In the genomic region with DNA sequence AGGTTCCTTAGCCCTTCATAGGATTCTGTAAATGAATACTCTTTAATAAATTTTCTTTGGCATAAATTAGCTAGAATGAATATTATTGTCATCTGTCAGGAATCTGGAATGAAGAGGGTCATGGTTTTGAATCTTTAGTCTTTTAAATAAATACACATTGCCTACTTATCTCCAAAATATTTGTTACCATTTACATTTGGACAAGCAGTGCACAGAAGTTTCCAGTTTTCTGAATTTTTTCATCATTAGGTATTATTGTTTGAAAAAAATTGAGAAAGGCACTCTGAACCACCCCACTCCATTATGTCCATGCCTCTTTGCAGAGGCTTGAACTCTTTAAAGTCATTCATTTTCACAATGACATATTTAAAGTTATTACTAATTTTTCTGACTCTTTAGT, we compare ENCODE assay signal across 20 cellular contexts.
DNase-seq lines count a peak whose midpoint lies in the region; ATAC-seq and TF ChIP-seq lines count a peak whose summit lies in the region.
"Had no signal": no experiment of that assay in that cellular context is flagged by ENCODE, and none has a peak within 500 bp of the region (broad histone marks: within the 10 kb centered on the region; RNA-seq: fewer than 3 reads in every experiment).

No MANE protein-coding gene starts in this region.

- intact Hi-C loops in IMR-90 (cut with micrococcal nuclease), result loop anchor here (5.0 kb wide), 1 partner anchor 129 kb away; no protein-coding TSS in a partner anchor

- dilution Hi-C loops in IMR-90 (cut with HindIII; ENCODE audit: low sequenced_read_pairs, unreplicated experiment), result no loop called here

- H3K79me1 ChIP-seq in IMR-90 (ENCODE audit: low read depth in 1 of 2, low read length in 2 of 2), result no peaks in the 10 kb centered on the region

- H3K56ac ChIP-seq in IMR-90 (ENCODE audit: extremely low read depth, insufficient read depth, low read length), result no peak overlapping the region; the same call in 1 of the 2 replicates

- H3K14ac ChIP-seq in IMR-90 (replicated peaks; ENCODE audit: low read depth, low read length), result no peak overlapping the region

- H4K8ac ChIP-seq in IMR-90 (ENCODE audit: low read depth in 2 of 2, low read length in 2 of 2), result peak overlapping the region; percentile 89 to 95; a peak in 3 of 4 replicates

- ATAC-seq in IMR-90 (ENCODE audit: low read depth), result peak; percentile 81
- ATAC-seq in GM18511 (IDR thresholded peaks at IDR 0.05; ENCODE audit: unreplicated experiment), result no peak
- ATAC-seq in GM18858 (IDR thresholded peaks at IDR 0.05; ENCODE audit: unreplicated experiment), result no peak
- ATAC-seq: GM12878, HCT116 had no signal

- peak overlapping the region; percentile 97 for H2BK5ac ChIP-seq in IMR-90 (ENCODE audit: low read depth, low read length, poor library complexity, severe bottlenecking)

- H2BK120ac ChIP-seq in IMR-90 (ENCODE audit: low read depth, low read length), result peak overlapping the region; percentile 88

- no peaks in the 10 kb centered on the region for H3K36me3 ChIP-seq in IMR-90 (ENCODE audit: control insufficient read depth, insufficient read depth, low read length)

- H4K91ac ChIP-seq in IMR-90 (ENCODE audit: insufficient read depth, low read depth, low read length), result peak overlapping the region; percentile 92

- peaks cover 7% of the 10 kb centered on the region; the same call in 1 of the 2 replicates for H3K9me1 ChIP-seq in IMR-90 (ENCODE audit: insufficient read depth, low read length)

- POLR2A ChIA-PET in IMR-90 (lab: Charles Lee; ENCODE audit: unreplicated experiment), result no interaction called here

- H3K9ac ChIP-seq in IMR-90 (ENCODE audit: low read depth, low read length), result peak overlapping the region; percentile 83; the same call in 1 of the 2 replicates
- H3K9ac ChIP-seq: GM23248 had no signal

- peak overlapping the region; percentile 25; the same call in 1 of the 2 replicates for H3K4me2 ChIP-seq in IMR-90 (ENCODE audit: low read depth, low read length)

- CTCF ChIA-PET in IMR-90 (lab: Yijun Ruan, JAX), result interaction anchor here (0.8 kb wide), 1 partner anchor 77 kb away, joined by 3 read pairs; no protein-coding TSS in a partner anchor

- no peak for TF ChIP-seq RAD21 in IMR-90 (IDR thresholded peaks at IDR 0.05; ENCODE audit: low read length)

- peaks cover 7% of the 10 kb centered on the region for H3K4me1 ChIP-seq in IMR-90 (ENCODE audit: control insufficient read depth, insufficient read depth, low read length)

- H3K27me3 ChIP-seq in IMR-90 (ENCODE audit: control insufficient read depth, insufficient read depth, low read length), result no peaks in the 10 kb centered on the region

- peak overlapping the region; percentile 83 for H2BK20ac ChIP-seq in IMR-90 (ENCODE audit: low read depth, low read length)

- H3K18ac ChIP-seq in IMR-90 (ENCODE audit: low read depth, low read length), result peak overlapping the region; percentile 94

- H3K23ac ChIP-seq in IMR-90 (ENCODE audit: low read depth, low read length), result peak overlapping the region; percentile 66; the same call in 1 of the 2 replicates

- H2AK5ac ChIP-seq in IMR-90 (ENCODE audit: low read depth, low read length), result peak overlapping the region; percentile 59; the same call in 1 of the 2 replicates

- peak overlapping the region; percentile 88 for H3K4ac ChIP-seq in IMR-90 (ENCODE audit: low read depth, low read length)

- no peaks in the 10 kb centered on the region for H4K20me1 ChIP-seq in IMR-90 (ENCODE audit: insufficient read depth, low read length)

- peak overlapping the region; percentile 95; the same call in 2 of the 3 replicates for H2BK15ac ChIP-seq in IMR-90 (ENCODE audit: low read depth, low read length)

- no peaks in the 10 kb centered on the region for H3K9me3 ChIP-seq in IMR-90 (ENCODE audit: control insufficient read depth, insufficient read depth, low read length)

- TF ChIP-seq CTCF in IMR-90 (conservative IDR thresholded peaks at IDR 0.05; ENCODE audit: low read depth, low read length), result no peak

- no peak overlapping the region for H3K4me3 ChIP-seq in IMR-90 (ENCODE audit: insufficient read depth, low read depth, low read length)
- H3K4me3 ChIP-seq: GM12878, GM23248 had no signal

- in situ Hi-C loops in IMR-90 (cut with MboI; ENCODE audit: low sequenced_read_pairs), result no loop called here

- H4K5ac ChIP-seq in IMR-90 (ENCODE audit: low read depth, low read length), result peak overlapping the region; percentile 90

- H3K27ac ChIP-seq in IMR-90 (ENCODE audit: insufficient read depth, low read length), result peak overlapping the region; percentile 100
- H3K27ac ChIP-seq: 22Rv1, GM23248 had no signal

- TF ChIP-seq POLR2A in IMR-90 (IDR thresholded peaks at IDR 0.05; ENCODE audit: low read depth, low read length), result no peak

- H2AK9ac ChIP-seq in IMR-90 (replicated peaks; ENCODE audit: low read depth, low read length, poor library complexity), result no peak overlapping the region

- H2AFZ ChIP-seq in IMR-90 (replicated peaks; ENCODE audit: low read length, poor library complexity), result no peak overlapping the region
- H2AFZ ChIP-seq: GM23248 had no signal

- no TSS peak for BruUV-seq in IMR-90 (replicated peaks; lab: Mats Ljungman, UMichigan)

- DNase-seq in AG08396 (ENCODE audit: low spot score), result peak; percentile 23
- DNase-seq in EL, result peak; percentile 48
- DNase-seq in IMR-90, result peak; percentile 61
- DNase-seq in fibroblast of peridontal ligament (ENCODE audit: extremely low read depth), result peak; percentile 47
- DNase-seq in activated CD4-positive, alpha-beta T cell treated with anti-CD3 and anti-CD28 coated beads, Interleukin-2, amount 50 U/mL, for 48 hours, result no peak
- no peak for DNase-seq in LoVo (ENCODE audit: low spot score)
- DNase-seq: C1 segment of cervical spinal cord; Calu3; CD4-positive, alpha-beta memory T cell; COR-L47; DMS53; DMS79 treated with DMSO at 0.1 percent for 48 hours; GDM1; GM23248; H7 had no signal

TF ChIP-seq in IMR-90, 13 proteins besides CTCF, POLR2A, EP300 and RAD21:
- TF ChIP-seq, protein P1, sequence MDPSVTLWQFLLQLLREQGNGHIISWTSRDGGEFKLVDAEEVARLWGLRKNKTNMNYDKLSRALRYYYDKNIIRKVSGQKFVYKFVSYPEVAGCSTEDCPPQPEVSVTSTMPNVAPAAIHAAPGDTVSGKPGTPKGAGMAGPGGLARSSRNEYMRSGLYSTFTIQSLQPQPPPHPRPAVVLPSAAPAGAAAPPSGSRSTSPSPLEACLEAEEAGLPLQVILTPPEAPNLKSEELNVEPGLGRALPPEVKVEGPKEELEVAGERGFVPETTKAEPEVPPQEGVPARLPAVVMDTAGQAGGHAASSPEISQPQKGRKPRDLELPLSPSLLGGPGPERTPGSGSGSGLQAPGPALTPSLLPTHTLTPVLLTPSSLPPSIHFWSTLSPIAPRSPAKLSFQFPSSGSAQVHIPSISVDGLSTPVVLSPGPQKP (IDR thresholded peaks at IDR 0.05; ENCODE audit: borderline replicate concordance, low read depth, low read length), result no peak
- TF ChIP-seq MAFK (IDR thresholded peaks at IDR 0.05; ENCODE audit: low read depth, low read length), result no peak
- no peak for TF ChIP-seq BHLHE40 (IDR thresholded peaks at IDR 0.05; ENCODE audit: low read depth, low read length)
- TF ChIP-seq FOS (IDR thresholded peaks at IDR 0.05; ENCODE audit: low read depth, low read length), result no peak
- no peak for TF ChIP-seq RCOR1 (IDR thresholded peaks at IDR 0.05; ENCODE audit: insufficient replicate concordance, low read length)
- no peak for TF ChIP-seq RFX5 (IDR thresholded peaks at IDR 0.05; ENCODE audit: low read depth, low read length)
- TF ChIP-seq MAZ (IDR thresholded peaks at IDR 0.05; ENCODE audit: borderline replicate concordance, low read depth, low read length), result no peak
- TF ChIP-seq CHD1 (IDR thresholded peaks at IDR 0.05; ENCODE audit: low read depth, low read length), result no peak
- TF ChIP-seq, protein P2, sequence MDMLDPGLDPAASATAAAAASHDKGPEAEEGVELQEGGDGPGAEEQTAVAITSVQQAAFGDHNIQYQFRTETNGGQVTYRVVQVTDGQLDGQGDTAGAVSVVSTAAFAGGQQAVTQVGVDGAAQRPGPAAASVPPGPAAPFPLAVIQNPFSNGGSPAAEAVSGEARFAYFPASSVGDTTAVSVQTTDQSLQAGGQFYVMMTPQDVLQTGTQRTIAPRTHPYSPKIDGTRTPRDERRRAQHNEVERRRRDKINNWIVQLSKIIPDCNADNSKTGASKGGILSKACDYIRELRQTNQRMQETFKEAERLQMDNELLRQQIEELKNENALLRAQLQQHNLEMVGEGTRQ (IDR thresholded peaks at IDR 0.05; ENCODE audit: low read depth, low read length), result no peak
- no peak for TF ChIP-seq MXI1 (IDR thresholded peaks at IDR 0.05; ENCODE audit: borderline replicate concordance, low read depth, low read length)
- TF ChIP-seq CEBPB (IDR thresholded peaks at IDR 0.05; ENCODE audit: low read depth, low read length), result no peak
- TF ChIP-seq NFE2L2 (IDR thresholded peaks at IDR 0.05; ENCODE audit: low read depth, low read length), result no peak
- no peak for TF ChIP-seq SMC3 (IDR thresholded peaks at IDR 0.05; ENCODE audit: low read depth, low read length)

Comparison
In these comparisons a context has a peak if more than half of its experiments do, and no peak if none do; other contexts are left out.
1. DNase-seq: peak in AG08396 (single experiment), EL (single experiment), IMR-90 (single experiment) and fibroblast of peridontal ligament (single experiment); none in activated CD4-positive, alpha-beta T cell treated with anti-CD3 and anti-CD28 coated beads, Interleukin-2, amount 50 U/mL, for 48 hours (0 of 2) and LoVo (single experiment).